ENCODE assay signal across 8 cellular contexts in the genomic region with DNA sequence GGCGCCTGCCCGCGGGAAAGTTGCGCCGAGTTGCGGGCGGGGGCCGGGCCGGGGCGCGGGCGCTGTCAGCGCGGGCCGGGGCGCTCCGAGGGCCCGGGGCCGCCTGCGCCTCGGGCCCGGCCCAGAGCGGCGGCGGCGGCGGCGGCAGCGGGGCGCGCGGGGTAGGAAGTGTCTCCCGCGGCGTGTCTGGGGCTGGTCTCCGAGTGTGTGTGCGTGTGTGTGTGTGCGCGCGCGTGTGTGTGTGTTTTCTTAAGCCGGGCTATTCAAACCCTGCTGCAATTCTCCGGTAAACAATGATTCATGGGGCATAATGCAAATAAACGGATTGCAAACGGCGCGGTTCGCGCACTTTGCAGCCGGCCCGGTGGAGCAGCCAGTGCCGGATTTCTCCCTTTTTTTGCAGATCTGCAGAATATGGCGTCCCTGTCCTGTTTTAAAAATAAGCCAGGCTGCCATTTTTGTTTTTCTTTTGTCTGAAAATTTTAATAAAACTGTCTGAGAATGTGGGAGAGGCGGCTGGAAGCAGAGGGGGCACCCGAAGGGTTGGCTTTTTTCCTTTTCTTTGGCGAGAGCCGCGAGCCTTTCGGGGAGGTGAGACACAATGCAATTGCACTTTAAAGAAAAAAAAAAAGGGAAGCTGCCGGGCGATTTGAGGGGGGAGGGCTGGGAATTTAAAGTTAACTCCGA. TPM values are rescaled to one million over a fixed set of nuclear protein-coding genes. Genes with fewer than 3 reads are reported as not detected.
DNase-seq lines count a peak whose midpoint lies in the region; ATAC-seq and TF ChIP-seq lines count a peak whose summit lies in the region.

No MANE protein-coding gene starts in this region.

- H3K36me3 ChIP-seq in RWPE2 (ENCODE audit: low read depth) (no peaks in the 10 kb centered on the region; the same call in 1 of the 2 replicates), neural progenitor cell (no peaks in the 10 kb centered on the region), testis (ENCODE audit: low read depth, missing control alignments) (no peaks in the 10 kb centered on the region)

- peaks cover 39% of the 10 kb centered on the region for H3K4me1 Mint-ChIP-seq in neural progenitor cell

- intact Hi-C loops in testis (cut with DNase I; ENCODE audit: low total_unique reads): no loop called here

- H3K27me3 ChIP-seq in RWPE2 (ENCODE audit: insufficient read depth, poor library complexity, severe bottlenecking): no peaks in the 10 kb centered on the region
- no peaks in the 10 kb centered on the region for H3K27me3 ChIP-seq in foreskin keratinocyte
- H3K27me3 ChIP-seq in neural progenitor cell: no peaks in the 10 kb centered on the region
- H3K27me3 ChIP-seq in testis: no peaks in the 10 kb centered on the region

- 0% methylated on average over 25 to 55 of the region's 62 CpGs for WGBS in testis, 2 donors

- peak overlapping the region; percentile 86 for H3K4me2 ChIP-seq in neural progenitor cell

- ATAC-seq in RWPE2 (ENCODE audit: low read depth) (peak; percentile 44), foreskin keratinocyte (peak; percentile 53)

- peaks cover 10% of the 10 kb centered on the region for H3K36me3 Mint-ChIP-seq in neural progenitor cell

- DNase-seq in SIG-M5 treated with dmso at 0.1 percent for 504 hours (lab: John Stamatoyannopoulos, UW; ENCODE audit: unreplicated experiment) (peak; percentile 71), SIG-M5 (lab: John Stamatoyannopoulos, UW) (no peak), HuH-7.5 (ENCODE audit: low spot score) (peak; percentile 63), RWPE2 (ENCODE audit: low spot score) (no peak), foreskin keratinocyte (peak; percentile 43 to 64), neural progenitor cell (ENCODE audit: low spot score) (peak; percentile 61), testis (peak; percentile 69)
- peak; percentile 12 for DNase-seq in activated gamma-delta T cell treated with anti-CD3 and anti-CD28 coated beads, Interleukin-2, amount 50 U/mL, for 16 hours (ENCODE audit: low read depth)

- peaks cover 42% of the 10 kb centered on the region for H4K20me1 ChIP-seq in neural progenitor cell (ENCODE audit: low read depth)

- peaks cover 16% of the 10 kb centered on the region for H3F3A ChIP-seq in neural progenitor cell (ENCODE audit: low read depth)

- peaks cover 4% of the 10 kb centered on the region for H3K27me3 Mint-ChIP-seq in neural progenitor cell (ENCODE audit: insufficient read depth, low read depth)

- H3K9me3 Mint-ChIP-seq in neural progenitor cell: peaks cover 4% of the 10 kb centered on the region

- no peak for TF ChIP-seq CTCF in RWPE2 (IDR thresholded peaks at IDR 0.05; ENCODE audit: poor library complexity, severe bottlenecking)
- TF ChIP-seq CTCF in foreskin keratinocyte (conservative IDR thresholded peaks at IDR 0.05): no peak
- no peak for TF ChIP-seq CTCF in neural progenitor cell (IDR thresholded peaks at IDR 0.05)
- TF ChIP-seq CTCF in testis (IDR thresholded peaks at IDR 0.05): no peak

- H2AFZ ChIP-seq in neural progenitor cell (replicated peaks): peak overlapping the region; percentile 51

- peaks cover 52% of the 10 kb centered on the region for H3K79me2 ChIP-seq in neural progenitor cell (ENCODE audit: low read depth)

- TF ChIP-seq POLR2A in testis (IDR thresholded peaks at IDR 0.05): no peak

- H3K4me3 Mint-ChIP-seq in neural progenitor cell: peak overlapping the region; percentile 100

- H3K27ac ChIP-seq in RWPE2 (ENCODE audit: poor library complexity, severe bottlenecking) (peak overlapping the region; percentile 83), foreskin keratinocyte (peak overlapping the region; percentile 70), neural progenitor cell (no peak overlapping the region), testis (peak overlapping the region; percentile 64 to 81)

- H3K27ac Mint-ChIP-seq in neural progenitor cell: peak overlapping the region; percentile 100

- no peaks in the 10 kb centered on the region for H3K9me3 ChIP-seq in RWPE2 (ENCODE audit: severe bottlenecking)
- H3K9me3 ChIP-seq in neural progenitor cell (ENCODE audit: low read depth): no peaks in the 10 kb centered on the region
- H3K9me3 ChIP-seq in testis: no peaks in the 10 kb centered on the region

- H3K4me1 ChIP-seq in RWPE2 (ENCODE audit: insufficient read depth, poor library complexity, severe bottlenecking) (no peaks in the 10 kb centered on the region), foreskin keratinocyte (no peaks in the 10 kb centered on the region), neural progenitor cell (peaks cover 22% of the 10 kb centered on the region), testis (peaks cover 45% of the 10 kb centered on the region)

- peak overlapping the region; percentile 55 for H3K9ac ChIP-seq in neural progenitor cell

- H3K4me3 ChIP-seq in RWPE2 (ENCODE audit: severe bottlenecking) (peak overlapping the region; percentile 43), neural progenitor cell (peak overlapping the region; percentile 93), testis (peak overlapping the region; percentile 57 to 74)

RNA-seq across cellular contexts. Expression of gene ZNF362, which starts 0.6 kb away (rescaled TPM):
- 9.7 and 9.9 TPM in 2 replicates for total RNA-seq in foreskin keratinocyte
- 7.1 and 7.3 TPM in 2 replicates for polyA plus RNA-seq in foreskin keratinocyte
- total RNA-seq in neural progenitor cell (ENCODE audit: low replicate concordance): 10.9 and 27.9 TPM in 2 replicates
- 10 to 100 TPM; 26.6 to 28.6 TPM for total RNA-seq in testis
- 16.3 TPM for polyA plus RNA-seq in testis (ENCODE audit: insufficient read depth, low read depth, low replicate concordance)

Comparison
In these comparisons a context has a peak if more than half of its experiments do, and no peak if none do; other contexts are left out.
1. DNase-seq: peak in SIG-M5 treated with dmso at 0.1 percent for 504 hours (single experiment), HuH-7.5 (single experiment), activated gamma-delta T cell treated with anti-CD3 and anti-CD28 coated beads, Interleukin-2, amount 50 U/mL, for 16 hours (single experiment), foreskin keratinocyte (2 of 2), neural progenitor cell (single experiment) and testis (single experiment); none in SIG-M5 (single experiment) and RWPE2 (single experiment).
2. H3K4me3 ChIP-seq: peak in every context shown above with its lines; median percentile 93 in neural progenitor cell; 66 in testis; 43 in RWPE2.